ENCODE assay signal across 18 cellular contexts in genomic region chr6:137769797-137770362, GRCh38.
DNase-seq lines count a peak whose midpoint lies in the region; ATAC-seq and FAIRE-seq lines count a peak whose summit lies in the region.
"Had no signal": no experiment of that assay in that cellular context is flagged by ENCODE, and none has a peak within 500 bp of the region (broad histone marks: within the 10 kb centered on the region; RNA-seq: fewer than 3 reads in every experiment).

No MANE protein-coding gene starts in this region.

- intact Hi-C loops in sciatic nerve (cut with DNase I), result no loop called here

- peaks cover 13% of the 10 kb centered on the region for H3K4me1 Mint-ChIP-seq in memory B cell
- peaks cover 26% of the 10 kb centered on the region for H3K4me1 Mint-ChIP-seq in T-helper 2 cell treated with Interferon-gamma antibody and Interleukin-4, amounts not matched to agents 5 μg/mL and 100 μg/mL, for 36 hours (ENCODE audit: low read depth)

- ATAC-seq in GM21381 (IDR thresholded peaks at IDR 0.05; ENCODE audit: unreplicated experiment) (peak; percentile 44), HG03460 (IDR thresholded peaks at IDR 0.05; ENCODE audit: unreplicated experiment) (peak; percentile 30), memory B cell (ENCODE audit: low read depth) (peak; percentile 35), GM19328 (IDR thresholded peaks at IDR 0.05; ENCODE audit: unreplicated experiment) (no peak), sciatic nerve (no peak), GM18498 (IDR thresholded peaks at IDR 0.05; ENCODE audit: unreplicated experiment) (no peak)

- no peak overlapping the region for H3K27ac Mint-ChIP-seq in memory B cell
- H3K27ac Mint-ChIP-seq in T-helper 2 cell treated with Interferon-gamma antibody and Interleukin-4, amounts not matched to agents 5 μg/mL and 100 μg/mL, for 36 hours, result no peak overlapping the region
- H3K27ac Mint-ChIP-seq: T-helper 1 cell treated with Interleukin-12 subunit alpha and Interleukin-12 subunit beta and Interleukin-4 antibody, amounts not matched to agents 30 μg/mL and 1 μg/mL, for 36 hours had no signal

- no peaks in the 10 kb centered on the region for H3K9me3 Mint-ChIP-seq in memory B cell
- no peaks in the 10 kb centered on the region for H3K9me3 Mint-ChIP-seq in T-helper 2 cell treated with Interferon-gamma antibody and Interleukin-4, amounts not matched to agents 5 μg/mL and 100 μg/mL, for 36 hours
- H3K9me3 Mint-ChIP-seq: T-helper 1 cell treated with Interleukin-12 subunit alpha and Interleukin-12 subunit beta and Interleukin-4 antibody, amounts not matched to agents 30 μg/mL and 1 μg/mL, for 36 hours had no signal

- FAIRE-seq in GM18507 (lab: Jason Lieb, UNC), result peak; percentile 62

- H3K27me3 Mint-ChIP-seq in memory B cell, result no peaks in the 10 kb centered on the region
- no peaks in the 10 kb centered on the region for H3K27me3 Mint-ChIP-seq in T-helper 2 cell treated with Interferon-gamma antibody and Interleukin-4, amounts not matched to agents 5 μg/mL and 100 μg/mL, for 36 hours (ENCODE audit: low read depth)

- DNase-seq in GM18507 (ENCODE audit: extremely low spot score, insufficient read length, low read depth) (no peak), memory B cell (ENCODE audit: low spot score in 2 of 2) (no peak), sciatic nerve (ENCODE audit: low spot score) (no peak)
- no peak for DNase-seq in T-helper 2 cell treated with Interferon-gamma antibody and Interleukin-4, amounts not matched to agents 5 μg/mL and 100 μg/mL, for 36 hours (ENCODE audit: low spot score)
- DNase-seq: COR-L47, DMS153, EL, GOT3, KBM-7, NCI-H1436, NCI-H2029 treated with DMSO at 0.1 percent for 48 hours, NCI-H2171 treated with DMSO at 0.1 percent for 48 hours, NCI-H446 treated with DMSO at 0.1 percent for 48 hours had no signal

- H3K36me3 Mint-ChIP-seq in memory B cell, result peaks cover 2% of the 10 kb centered on the region
- H3K36me3 Mint-ChIP-seq in T-helper 2 cell treated with Interferon-gamma antibody and Interleukin-4, amounts not matched to agents 5 μg/mL and 100 μg/mL, for 36 hours (ENCODE audit: low read depth), result peaks cover 2% of the 10 kb centered on the region

- H3K4me3 Mint-ChIP-seq in memory B cell, result no peak overlapping the region
- no peak overlapping the region for H3K4me3 Mint-ChIP-seq in T-helper 2 cell treated with Interferon-gamma antibody and Interleukin-4, amounts not matched to agents 5 μg/mL and 100 μg/mL, for 36 hours
- H3K4me3 Mint-ChIP-seq: T-helper 1 cell treated with Interleukin-12 subunit alpha and Interleukin-12 subunit beta and Interleukin-4 antibody, amounts not matched to agents 30 μg/mL and 1 μg/mL, for 36 hours had no signal

Comparison
In these comparisons a context has a peak if more than half of its experiments do, and no peak if none do; other contexts are left out.
1. ATAC-seq: peak in GM21381 (single experiment), HG03460 (single experiment) and memory B cell (single experiment); none in GM19328 (single experiment), sciatic nerve (single experiment) and GM18498 (single experiment).